In the genomic region with DNA sequence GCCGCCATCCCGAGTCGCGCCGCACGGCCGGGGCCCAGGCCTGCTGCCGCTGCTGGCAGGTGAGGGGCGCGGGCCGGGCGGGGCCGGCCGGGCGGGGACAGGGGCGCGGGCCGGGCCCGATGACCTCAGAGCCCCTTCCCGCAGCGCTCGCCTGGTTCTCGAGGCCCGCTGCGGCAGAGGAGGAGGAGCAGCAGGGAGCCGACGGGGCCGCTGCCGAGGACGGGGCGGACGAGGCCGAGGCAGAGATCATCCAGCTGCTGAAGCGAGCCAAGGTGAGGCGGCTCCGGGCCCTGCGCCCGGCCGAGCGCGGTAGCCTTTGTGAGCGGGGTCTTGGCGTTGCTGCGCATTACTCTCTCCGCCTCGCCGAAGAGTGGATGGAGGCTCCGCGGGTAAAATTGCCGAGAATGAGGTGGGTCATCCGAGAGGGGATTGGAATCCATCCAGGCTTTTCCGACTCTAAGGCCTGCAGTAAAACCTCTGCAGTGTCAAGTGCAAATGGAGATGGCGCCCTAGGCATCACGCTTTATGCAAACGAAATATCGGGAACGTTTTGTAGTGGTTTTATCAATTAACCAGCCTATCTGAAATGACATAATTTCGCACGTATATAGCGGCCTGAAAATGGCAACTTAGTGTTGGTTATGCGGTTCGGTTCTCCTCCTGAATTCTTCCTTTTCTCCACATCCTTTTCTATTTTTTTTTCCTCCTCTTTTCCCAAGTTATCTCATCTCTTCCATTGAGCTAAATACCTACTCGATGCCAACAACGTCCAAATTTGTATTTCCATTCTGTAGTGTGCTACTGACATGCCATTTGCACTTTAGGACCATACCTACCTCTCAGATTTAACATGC, we compare ENCODE assay signal across 1 cellular context.
A peak's percentile ranks its signal among the peaks of the same experiment; 100 is the strongest.
TF ChIP-seq lines count a peak whose summit lies in the region.

No MANE protein-coding gene starts in this region.

TF ChIP-seq in GM12878, 131 proteins besides CTCF, POLR2A, EP300 and RAD21 (continues in another document):
- TF ChIP-seq CHD2 (IDR thresholded peaks at IDR 0.05; ENCODE audit: borderline replicate concordance, low read depth, low read length) (no peak), TCF3 (IDR thresholded peaks at IDR 0.05; ENCODE audit: borderline replicate concordance, insufficient read depth, low read depth, low read length) (no peak), SRF (IDR thresholded peaks at IDR 0.05; ENCODE audit: low read depth in 2 of 2, low read length in 2 of 2) (no peak), NR2C1 (IDR thresholded peaks at IDR 0.05) (no peak), PML (IDR thresholded peaks at IDR 0.05; ENCODE audit: low read length) (no peak), RCOR1 (conservative IDR thresholded peaks at IDR 0.05; ENCODE audit: low read depth, low read length) (no peak), NR2C2 (IDR thresholded peaks at IDR 0.05; ENCODE audit: borderline replicate concordance, control insufficient read depth, insufficient read length, low read depth) (no peak), SIN3A (IDR thresholded peaks at IDR 0.05; ENCODE audit: low read depth, low read length) (no peak), MEF2A (IDR thresholded peaks at IDR 0.05; ENCODE audit: insufficient read depth, low read depth, low read length) (no peak), ZNF384 (IDR thresholded peaks at IDR 0.05; ENCODE audit: borderline replicate concordance, low read depth, low read length) (no peak), ZNF217 (IDR thresholded peaks at IDR 0.05) (0 out of 2 replicates have a peak, but pooled peaks have one; percentile 23), NFYA (IDR thresholded peaks at IDR 0.05; ENCODE audit: borderline replicate concordance, low read depth, low read length) (no peak), CREB1 (IDR thresholded peaks at IDR 0.05; ENCODE audit: low read depth) (no peak), MYB (IDR thresholded peaks at IDR 0.05; ENCODE audit: borderline replicate concordance, low read depth, low read length) (no peak), PAX8 (IDR thresholded peaks at IDR 0.05) (no peak), ZNF687 (IDR thresholded peaks at IDR 0.05) (0 out of 2 replicates have a peak, but pooled peaks have one; percentile 47), POLR2AphosphoS5 (IDR thresholded peaks at IDR 0.05; ENCODE audit: low read length) (no peak), MLLT1 (IDR thresholded peaks at IDR 0.05) (0 out of 2 replicates have a peak, but pooled peaks have one; percentile 34), PAX5 (IDR thresholded peaks at IDR 0.05; ENCODE audit: borderline replicate concordance, low read depth, low read length) (no peak), ZBTB40 (IDR thresholded peaks at IDR 0.05; ENCODE audit: borderline replicate concordance) (0 out of 2 replicates have a peak, but pooled peaks have one; percentile 23), ESRRA (IDR thresholded peaks at IDR 0.05; ENCODE audit: low read length) (no peak), ZBTB33 (IDR thresholded peaks at IDR 0.05) (no peak), IKZF2 (IDR thresholded peaks at IDR 0.05) (no peak), BACH1 (IDR thresholded peaks at IDR 0.05; ENCODE audit: borderline replicate concordance) (no peak), IKZF1 (conservative IDR thresholded peaks at IDR 0.05) (peak; percentile 59; the same call in 1 of the 2 replicates)
- TF ChIP-seq, protein P1, sequence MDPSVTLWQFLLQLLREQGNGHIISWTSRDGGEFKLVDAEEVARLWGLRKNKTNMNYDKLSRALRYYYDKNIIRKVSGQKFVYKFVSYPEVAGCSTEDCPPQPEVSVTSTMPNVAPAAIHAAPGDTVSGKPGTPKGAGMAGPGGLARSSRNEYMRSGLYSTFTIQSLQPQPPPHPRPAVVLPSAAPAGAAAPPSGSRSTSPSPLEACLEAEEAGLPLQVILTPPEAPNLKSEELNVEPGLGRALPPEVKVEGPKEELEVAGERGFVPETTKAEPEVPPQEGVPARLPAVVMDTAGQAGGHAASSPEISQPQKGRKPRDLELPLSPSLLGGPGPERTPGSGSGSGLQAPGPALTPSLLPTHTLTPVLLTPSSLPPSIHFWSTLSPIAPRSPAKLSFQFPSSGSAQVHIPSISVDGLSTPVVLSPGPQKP (IDR thresholded peaks at IDR 0.05; ENCODE audit: low read depth, low read length), result no peak
- TF ChIP-seq, protein P2, sequence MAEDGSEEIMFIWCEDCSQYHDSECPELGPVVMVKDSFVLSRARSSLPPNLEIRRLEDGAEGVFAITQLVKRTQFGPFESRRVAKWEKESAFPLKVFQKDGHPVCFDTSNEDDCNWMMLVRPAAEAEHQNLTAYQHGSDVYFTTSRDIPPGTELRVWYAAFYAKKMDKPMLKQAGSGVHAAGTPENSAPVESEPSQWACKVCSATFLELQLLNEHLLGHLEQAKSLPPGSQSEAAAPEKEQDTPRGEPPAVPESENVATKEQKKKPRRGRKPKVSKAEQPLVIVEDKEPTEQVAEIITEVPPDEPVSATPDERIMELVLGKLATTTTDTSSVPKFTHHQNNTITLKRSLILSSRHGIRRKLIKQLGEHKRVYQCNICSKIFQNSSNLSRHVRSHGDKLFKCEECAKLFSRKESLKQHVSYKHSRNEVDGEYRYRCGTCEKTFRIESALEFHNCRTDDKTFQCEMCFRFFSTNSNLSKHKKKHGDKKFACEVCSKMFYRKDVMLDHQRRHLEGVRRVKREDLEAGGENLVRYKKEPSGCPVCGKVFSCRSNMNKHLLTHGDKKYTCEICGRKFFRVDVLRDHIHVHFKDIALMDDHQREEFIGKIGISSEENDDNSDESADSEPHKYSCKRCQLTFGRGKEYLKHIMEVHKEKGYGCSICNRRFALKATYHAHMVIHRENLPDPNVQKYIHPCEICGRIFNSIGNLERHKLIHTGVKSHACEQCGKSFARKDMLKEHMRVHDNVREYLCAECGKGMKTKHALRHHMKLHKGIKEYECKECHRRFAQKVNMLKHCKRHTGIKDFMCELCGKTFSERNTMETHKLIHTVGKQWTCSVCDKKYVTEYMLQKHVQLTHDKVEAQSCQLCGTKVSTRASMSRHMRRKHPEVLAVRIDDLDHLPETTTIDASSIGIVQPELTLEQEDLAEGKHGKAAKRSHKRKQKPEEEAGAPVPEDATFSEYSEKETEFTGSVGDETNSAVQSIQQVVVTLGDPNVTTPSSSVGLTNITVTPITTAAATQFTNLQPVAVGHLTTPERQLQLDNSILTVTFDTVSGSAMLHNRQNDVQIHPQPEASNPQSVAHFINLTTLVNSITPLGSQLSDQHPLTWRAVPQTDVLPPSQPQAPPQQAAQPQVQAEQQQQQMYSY (CRISPR knock-in tag; IDR thresholded peaks at IDR 0.05), result no peak
- TF ChIP-seq, protein P3, sequence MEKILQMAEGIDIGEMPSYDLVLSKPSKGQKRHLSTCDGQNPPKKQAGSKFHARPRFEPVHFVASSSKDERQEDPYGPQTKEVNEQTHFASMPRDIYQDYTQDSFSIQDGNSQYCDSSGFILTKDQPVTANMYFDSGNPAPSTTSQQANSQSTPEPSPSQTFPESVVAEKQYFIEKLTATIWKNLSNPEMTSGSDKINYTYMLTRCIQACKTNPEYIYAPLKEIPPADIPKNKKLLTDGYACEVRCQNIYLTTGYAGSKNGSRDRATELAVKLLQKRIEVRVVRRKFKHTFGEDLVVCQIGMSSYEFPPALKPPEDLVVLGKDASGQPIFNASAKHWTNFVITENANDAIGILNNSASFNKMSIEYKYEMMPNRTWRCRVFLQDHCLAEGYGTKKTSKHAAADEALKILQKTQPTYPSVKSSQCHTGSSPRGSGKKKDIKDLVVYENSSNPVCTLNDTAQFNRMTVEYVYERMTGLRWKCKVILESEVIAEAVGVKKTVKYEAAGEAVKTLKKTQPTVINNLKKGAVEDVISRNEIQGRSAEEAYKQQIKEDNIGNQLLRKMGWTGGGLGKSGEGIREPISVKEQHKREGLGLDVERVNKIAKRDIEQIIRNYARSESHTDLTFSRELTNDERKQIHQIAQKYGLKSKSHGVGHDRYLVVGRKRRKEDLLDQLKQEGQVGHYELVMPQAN (conservative IDR thresholded peaks at IDR 0.05), result 0 out of 2 replicates have a peak, but pooled peaks have one; percentile 15
- TF ChIP-seq, protein P4, sequence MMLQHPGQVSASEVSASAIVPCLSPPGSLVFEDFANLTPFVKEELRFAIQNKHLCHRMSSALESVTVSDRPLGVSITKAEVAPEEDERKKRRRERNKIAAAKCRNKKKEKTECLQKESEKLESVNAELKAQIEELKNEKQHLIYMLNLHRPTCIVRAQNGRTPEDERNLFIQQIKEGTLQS (IDR thresholded peaks at IDR 0.05; ENCODE audit: borderline replicate concordance, extremely low read depth, low read depth, low read length), result no peak
- TF ChIP-seq, protein P5, sequence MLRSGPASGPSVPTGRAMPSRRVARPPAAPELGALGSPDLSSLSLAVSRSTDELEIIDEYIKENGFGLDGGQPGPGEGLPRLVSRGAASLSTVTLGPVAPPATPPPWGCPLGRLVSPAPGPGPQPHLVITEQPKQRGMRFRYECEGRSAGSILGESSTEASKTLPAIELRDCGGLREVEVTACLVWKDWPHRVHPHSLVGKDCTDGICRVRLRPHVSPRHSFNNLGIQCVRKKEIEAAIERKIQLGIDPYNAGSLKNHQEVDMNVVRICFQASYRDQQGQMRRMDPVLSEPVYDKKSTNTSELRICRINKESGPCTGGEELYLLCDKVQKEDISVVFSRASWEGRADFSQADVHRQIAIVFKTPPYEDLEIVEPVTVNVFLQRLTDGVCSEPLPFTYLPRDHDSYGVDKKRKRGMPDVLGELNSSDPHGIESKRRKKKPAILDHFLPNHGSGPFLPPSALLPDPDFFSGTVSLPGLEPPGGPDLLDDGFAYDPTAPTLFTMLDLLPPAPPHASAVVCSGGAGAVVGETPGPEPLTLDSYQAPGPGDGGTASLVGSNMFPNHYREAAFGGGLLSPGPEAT (IDR thresholded peaks at IDR 0.05; ENCODE audit: low read depth), result no peak
